In genomic region chrX:39731390-39731680, GRCh38 we compare ENCODE assay signal across 2 cellular contexts.
TF ChIP-seq lines count a peak whose summit lies in the region.

No MANE protein-coding gene starts in this region.

TF ChIP-seq in SK-N-SH, 30 proteins besides CTCF, POLR2A, EP300 and RAD21 (continued from another document):
- TF ChIP-seq, protein P1, sequence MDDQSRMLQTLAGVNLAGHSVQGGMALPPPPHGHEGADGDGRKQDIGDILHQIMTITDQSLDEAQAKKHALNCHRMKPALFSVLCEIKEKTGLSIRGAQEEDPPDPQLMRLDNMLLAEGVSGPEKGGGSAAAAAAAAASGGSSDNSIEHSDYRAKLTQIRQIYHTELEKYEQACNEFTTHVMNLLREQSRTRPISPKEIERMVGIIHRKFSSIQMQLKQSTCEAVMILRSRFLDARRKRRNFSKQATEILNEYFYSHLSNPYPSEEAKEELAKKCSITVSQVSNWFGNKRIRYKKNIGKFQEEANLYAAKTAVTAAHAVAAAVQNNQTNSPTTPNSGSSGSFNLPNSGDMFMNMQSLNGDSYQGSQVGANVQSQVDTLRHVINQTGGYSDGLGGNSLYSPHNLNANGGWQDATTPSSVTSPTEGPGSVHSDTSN (IDR thresholded peaks at IDR 0.05), result no peak
- TF ChIP-seq FOXJ3 (CRISPR knock-in tag; IDR thresholded peaks at IDR 0.05), result no peak
- TF ChIP-seq FOXM1 (IDR thresholded peaks at IDR 0.05; ENCODE audit: low read depth), result no peak
- TF ChIP-seq TCF12 (IDR thresholded peaks at IDR 0.05), result no peak
- no peak for TF ChIP-seq MXI1 (IDR thresholded peaks at IDR 0.05; ENCODE audit: low read depth, low read length)
- TF ChIP-seq SMC3 (IDR thresholded peaks at IDR 0.05; ENCODE audit: low read depth, low read length), result no peak
- no peak for TF ChIP-seq NFIC (IDR thresholded peaks at IDR 0.05; ENCODE audit: borderline replicate concordance)
- TF ChIP-seq, protein P2, sequence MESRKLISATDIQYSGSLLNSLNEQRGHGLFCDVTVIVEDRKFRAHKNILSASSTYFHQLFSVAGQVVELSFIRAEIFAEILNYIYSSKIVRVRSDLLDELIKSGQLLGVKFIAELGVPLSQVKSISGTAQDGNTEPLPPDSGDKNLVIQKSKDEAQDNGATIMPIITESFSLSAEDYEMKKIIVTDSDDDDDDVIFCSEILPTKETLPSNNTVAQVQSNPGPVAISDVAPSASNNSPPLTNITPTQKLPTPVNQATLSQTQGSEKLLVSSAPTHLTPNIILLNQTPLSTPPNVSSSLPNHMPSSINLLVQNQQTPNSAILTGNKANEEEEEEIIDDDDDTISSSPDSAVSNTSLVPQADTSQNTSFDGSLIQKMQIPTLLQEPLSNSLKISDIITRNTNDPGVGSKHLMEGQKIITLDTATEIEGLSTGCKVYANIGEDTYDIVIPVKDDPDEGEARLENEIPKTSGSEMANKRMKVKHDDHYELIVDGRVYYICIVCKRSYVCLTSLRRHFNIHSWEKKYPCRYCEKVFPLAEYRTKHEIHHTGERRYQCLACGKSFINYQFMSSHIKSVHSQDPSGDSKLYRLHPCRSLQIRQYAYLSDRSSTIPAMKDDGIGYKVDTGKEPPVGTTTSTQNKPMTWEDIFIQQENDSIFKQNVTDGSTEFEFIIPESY (IDR thresholded peaks at IDR 0.05; ENCODE audit: borderline replicate concordance, low read depth), result no peak
- TF ChIP-seq ELF1 (IDR thresholded peaks at IDR 0.05), result no peak
- no peak for TF ChIP-seq JUND (IDR thresholded peaks at IDR 0.05)
- no peak for TF ChIP-seq MAX (IDR thresholded peaks at IDR 0.05; ENCODE audit: low read depth)
- TF ChIP-seq SIN3A (IDR thresholded peaks at IDR 0.05; ENCODE audit: borderline replicate concordance, low read depth, low read length), result no peak
- TF ChIP-seq TAF1 (IDR thresholded peaks at IDR 0.05; ENCODE audit: borderline replicate concordance, low read depth, low read length), result no peak
- no peak for TF ChIP-seq USF1 (IDR thresholded peaks at IDR 0.05; ENCODE audit: borderline replicate concordance, low read depth)
- TF ChIP-seq RFX5 (IDR thresholded peaks at IDR 0.05; ENCODE audit: low read length), result no peak
- no peak for TF ChIP-seq EZH2phosphoT487 (IDR thresholded peaks at IDR 0.05; ENCODE audit: borderline replicate concordance, low read depth)

TF ChIP-seq in SK-N-SH treated with all-trans-retinoic acid at 6 μM for 48 hours, 23 proteins besides CTCF, POLR2A, EP300 and RAD21 (continued from another document):
- TF ChIP-seq, protein P3, sequence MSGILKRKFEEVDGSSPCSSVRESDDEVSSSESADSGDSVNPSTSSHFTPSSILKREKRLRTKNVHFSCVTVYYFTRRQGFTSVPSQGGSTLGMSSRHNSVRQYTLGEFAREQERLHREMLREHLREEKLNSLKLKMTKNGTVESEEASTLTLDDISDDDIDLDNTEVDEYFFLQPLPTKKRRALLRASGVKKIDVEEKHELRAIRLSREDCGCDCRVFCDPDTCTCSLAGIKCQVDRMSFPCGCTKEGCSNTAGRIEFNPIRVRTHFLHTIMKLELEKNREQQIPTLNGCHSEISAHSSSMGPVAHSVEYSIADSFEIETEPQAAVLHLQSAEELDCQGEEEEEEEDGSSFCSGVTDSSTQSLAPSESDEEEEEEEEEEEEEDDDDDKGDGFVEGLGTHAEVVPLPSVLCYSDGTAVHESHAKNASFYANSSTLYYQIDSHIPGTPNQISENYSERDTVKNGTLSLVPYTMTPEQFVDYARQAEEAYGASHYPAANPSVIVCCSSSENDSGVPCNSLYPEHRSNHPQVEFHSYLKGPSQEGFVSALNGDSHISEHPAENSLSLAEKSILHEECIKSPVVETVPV (CRISPR knock-in tag; IDR thresholded peaks at IDR 0.05), result no peak
- TF ChIP-seq ZNF565 (CRISPR knock-in tag; conservative IDR thresholded peaks at IDR 0.05; ENCODE audit: low read depth) (no peak), BACH2 (CRISPR knock-in tag; IDR thresholded peaks at IDR 0.05; ENCODE audit: borderline replicate concordance) (no peak), CREB5 (CRISPR knock-in tag; IDR thresholded peaks at IDR 0.05; ENCODE audit: low read depth) (no peak), POU6F1 (CRISPR knock-in tag; IDR thresholded peaks at IDR 0.05; ENCODE audit: borderline replicate concordance, low read depth) (no peak), TSHZ2 (CRISPR knock-in tag; IDR thresholded peaks at IDR 0.05) (no peak), GLIS3 (CRISPR knock-in tag; IDR thresholded peaks at IDR 0.05) (no peak), ZNF8 (CRISPR knock-in tag; IDR thresholded peaks at IDR 0.05) (no peak), RARB (CRISPR knock-in tag; IDR thresholded peaks at IDR 0.05) (no peak), PPARA (CRISPR knock-in tag; IDR thresholded peaks at IDR 0.05; ENCODE audit: borderline replicate concordance) (no peak), ZFP30 (CRISPR knock-in tag; IDR thresholded peaks at IDR 0.05) (no peak)
- TF ChIP-seq, protein P4, sequence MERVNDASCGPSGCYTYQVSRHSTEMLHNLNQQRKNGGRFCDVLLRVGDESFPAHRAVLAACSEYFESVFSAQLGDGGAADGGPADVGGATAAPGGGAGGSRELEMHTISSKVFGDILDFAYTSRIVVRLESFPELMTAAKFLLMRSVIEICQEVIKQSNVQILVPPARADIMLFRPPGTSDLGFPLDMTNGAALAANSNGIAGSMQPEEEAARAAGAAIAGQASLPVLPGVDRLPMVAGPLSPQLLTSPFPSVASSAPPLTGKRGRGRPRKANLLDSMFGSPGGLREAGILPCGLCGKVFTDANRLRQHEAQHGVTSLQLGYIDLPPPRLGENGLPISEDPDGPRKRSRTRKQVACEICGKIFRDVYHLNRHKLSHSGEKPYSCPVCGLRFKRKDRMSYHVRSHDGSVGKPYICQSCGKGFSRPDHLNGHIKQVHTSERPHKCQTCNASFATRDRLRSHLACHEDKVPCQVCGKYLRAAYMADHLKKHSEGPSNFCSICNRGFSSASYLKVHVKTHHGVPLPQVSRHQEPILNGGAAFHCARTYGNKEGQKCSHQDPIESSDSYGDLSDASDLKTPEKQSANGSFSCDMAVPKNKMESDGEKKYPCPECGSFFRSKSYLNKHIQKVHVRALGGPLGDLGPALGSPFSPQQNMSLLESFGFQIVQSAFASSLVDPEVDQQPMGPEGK (CRISPR knock-in tag; IDR thresholded peaks at IDR 0.05; ENCODE audit: borderline replicate concordance), result no peak
